ENCODE assay signal across 16 cellular contexts in the genomic region with DNA sequence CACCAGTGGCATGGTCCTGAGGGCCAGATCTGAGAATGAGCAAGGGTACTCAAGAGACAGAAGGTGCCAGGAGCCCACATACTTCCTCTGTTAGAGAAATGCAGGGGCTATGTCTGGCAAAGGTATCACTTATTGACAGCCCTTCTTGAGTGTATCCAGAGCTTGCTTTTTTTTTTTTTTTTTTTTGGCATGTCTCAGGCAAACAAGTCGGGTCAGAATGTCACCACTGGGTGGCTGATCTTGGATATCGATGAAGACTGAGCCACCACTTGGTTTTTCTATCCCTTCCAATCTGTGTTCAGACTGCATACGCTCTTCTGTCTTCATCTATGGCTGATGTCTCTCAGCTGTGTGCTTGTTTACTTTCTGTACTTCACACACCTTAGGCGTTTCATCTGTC.
"Had no signal": no experiment of that assay in that cellular context is flagged by ENCODE, and none has a peak within 500 bp of the region (broad histone marks: within the 10 kb centered on the region; RNA-seq: fewer than 3 reads in every experiment).

No MANE protein-coding gene starts in this region.

- H3K27me3 ChIP-seq: dorsolateral prefrontal cortex, heart left ventricle, spleen, stomach, upper lobe of left lung, vagina had no signal

- H3K4me1 ChIP-seq: spleen, stomach, upper lobe of left lung, vagina had no signal

- DNase-seq: dorsolateral prefrontal cortex; effector CD8-positive, alpha-beta T cell; heart left ventricle; hippocampal formation; kidney glomerular epithelial cell; mucosa of descending colon; naive thymus-derived CD8-positive, alpha-beta T cell; posterior cingulate gyrus; spleen; stimulated activated CD4-positive, alpha-beta T cell treated with anti-CD3 and anti-CD28 coated beads, Interleukin-15, amount 100 ng/mL, for 24 hours; stimulated activated CD4-positive, alpha-beta T cell treated with anti-CD3 and anti-CD28 coated beads, Interleukin-1b, Interleukin-23, amount 100 ng/mL, for 48 hours; stimulated activated naive CD4-positive, alpha-beta T cell; stomach; upper lobe of left lung had no signal

- H3K9me3 ChIP-seq: heart left ventricle, mucosa of descending colon, spleen, stomach, upper lobe of left lung, vagina had no signal

- H3K36me3 ChIP-seq: heart left ventricle, spleen, stomach, upper lobe of left lung, vagina had no signal

- H3K4me3 ChIP-seq: coronary artery, dorsolateral prefrontal cortex, heart left ventricle, mucosa of descending colon, spleen, stomach, upper lobe of left lung, vagina had no signal

- H3K27ac ChIP-seq: coronary artery, dorsolateral prefrontal cortex, heart left ventricle, spleen, stomach, upper lobe of left lung, vagina had no signal
